ENCODE assay signal across 11 cellular contexts in the genomic region with DNA sequence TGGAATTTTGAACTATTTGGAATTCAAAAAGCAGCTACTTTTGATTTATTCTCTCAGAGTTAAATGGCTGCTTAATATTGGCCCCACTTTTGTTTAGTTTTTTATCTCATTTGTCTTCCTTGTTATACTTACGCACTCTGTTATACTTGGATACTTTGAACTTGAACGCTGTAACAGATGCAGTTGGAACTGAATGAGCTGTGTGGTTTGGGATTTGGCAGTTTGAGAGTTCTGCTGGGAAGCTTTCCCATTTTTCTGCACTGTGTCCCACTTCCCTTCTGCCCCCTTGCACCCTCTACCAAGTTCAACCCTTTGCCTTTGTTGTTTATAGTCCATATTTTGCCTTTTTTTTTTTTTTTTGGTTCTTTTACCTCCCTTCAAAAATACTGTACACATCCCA. TPM values are rescaled to one million over a fixed set of nuclear protein-coding genes. Genes with fewer than 3 reads are reported as not detected.
A peak's percentile ranks its signal among the peaks of the same experiment; 100 is the strongest.
DNase-seq lines count a peak whose midpoint lies in the region; ATAC-seq, FAIRE-seq and TF ChIP-seq lines count a peak whose summit lies in the region.
"Had no signal": no experiment of that assay in that cellular context is flagged by ENCODE, and none has a peak within 500 bp of the region (broad histone marks: within the 10 kb centered on the region; RNA-seq: fewer than 3 reads in every experiment).

No MANE protein-coding gene starts in this region.

- no peaks in the 10 kb centered on the region for H4K20me1 ChIP-seq in K562 (replicated peaks; ENCODE audit: control insufficient read depth, insufficient read depth, low read length)

- H3K4me3 ChIP-seq in K562: peak overlapping the region; percentile 81; the same call in 1 of the 2 replicates
- H3K4me3 ChIP-seq in rectal smooth muscle tissue (ENCODE audit: low read length): peak overlapping the region; percentile 22

- H3K36me3 Mint-ChIP-seq in T-helper 17 cell (ENCODE audit: low read depth): peaks cover 8% of the 10 kb centered on the region

- no peak for TF ChIP-seq RAD21 in K562 (CRISPR knock-in tag; conservative IDR thresholded peaks at IDR 0.05 in 1 of 2, IDR thresholded peaks at IDR 0.05 in 1 of 2)

- TF ChIP-seq POLR2A in K562 (conservative IDR thresholded peaks at IDR 0.05): no peak; the same call in 1 of the 2 replicates

- POLR2A ChIA-PET in K562 (lab: Yijun Ruan, JAX): interaction anchor here (0.6 to 4.1 kb wide), 18 partner anchors 9 to 88 kb away, joined by 3 to 18 read pairs (median 4); partner anchors contain the start of gene RFESD

- intact Hi-C loops in K562 (cut with micrococcal nuclease): loop anchor here (5.0 kb wide), 1 partner anchor 107 kb away; no protein-coding TSS in a partner anchor

- ATAC-seq in K562 (no peak), HG02798 (IDR thresholded peaks at IDR 0.05; ENCODE audit: poor library complexity, unreplicated experiment) (no peak), HG03342 (IDR thresholded peaks at IDR 0.05; ENCODE audit: unreplicated experiment) (no peak), T-helper 17 cell (no peak)

- peaks cover 76% of the 10 kb centered on the region for H3K36me3 ChIP-seq in K562 (ENCODE audit: control insufficient read depth, insufficient read depth, low read length)
- peaks cover 3% of the 10 kb centered on the region for H3K36me3 ChIP-seq in rectal smooth muscle tissue (ENCODE audit: control insufficient read depth, insufficient read depth, low read length)

- CTCF ChIA-PET in K562 (lab: Yijun Ruan, JAX; ENCODE audit: low intra/inter-chr PET ratio): no interaction called here

- no peak for TF ChIP-seq CTCF in K562 (IDR thresholded peaks at IDR 0.05 in 2 of 3, conservative IDR thresholded peaks at IDR 0.05 in 1 of 3; ENCODE audit: insufficient read depth in 2 of 3, low read depth in 1 of 3, low read length in 3 of 3)

- no TSS peak for BruUV-seq in K562 (replicated peaks; lab: Mats Ljungman, UMichigan)

- H3K9me1 ChIP-seq in K562 (ENCODE audit: control insufficient read depth, insufficient read depth, low read length): no peaks in the 10 kb centered on the region

- DNase-seq in EL: peak; percentile 8
- no peak for DNase-seq in K562 (ENCODE audit: extremely low read depth in 1 of 4, low spot score in 3 of 4)
- DNase-seq in activated CD8-positive, alpha-beta memory T cell treated with anti-CD3 and anti-CD28 coated beads for 24 hours: no peak
- DNase-seq in T-helper 17 cell: no peak
- DNase-seq: MV-4-11; NK-92 treated with Interleukin-12 subunit alpha and Interleukin-12 subunit beta, amount 100 ng/mL, for 24 hours; occipital lobe had no signal

- H3K27ac ChIP-seq in K562 (ENCODE audit: extremely low read depth, low read depth, low read length) (no peak overlapping the region), rectal smooth muscle tissue (ENCODE audit: low read depth, low read length) (peak overlapping the region; percentile 53)

- H3K9ac ChIP-seq in K562 (ENCODE audit: insufficient read depth in 1 of 2, low read depth in 2 of 2, low read length in 2 of 2) (peak overlapping the region in 1 of 2 experiments; percentile 92; a peak in 1 of 4 replicates), rectal smooth muscle tissue (ENCODE audit: low read length) (no peak overlapping the region)

- H2AFZ ChIP-seq in K562 (ENCODE audit: low read depth, low read length): no peak overlapping the region

- no peak overlapping the region for H3K4me3 Mint-ChIP-seq in T-helper 17 cell

- H3K9me3 ChIP-seq in K562 (replicated peaks; ENCODE audit: control insufficient read depth, insufficient read depth, low read depth, low read length) (no peaks in the 10 kb centered on the region), T-helper 17 cell (ENCODE audit: control insufficient read depth, low read length, poor library complexity, severe bottlenecking) (peaks cover 3% of the 10 kb centered on the region)

- 52% methylated on average over 2 of the region's 2 CpGs for WGBS in K562 (ENCODE audit: insufficient coverage, low coverage, missing lambda C conversion rate)

- peaks cover 55% of the 10 kb centered on the region for H3K27me3 Mint-ChIP-seq in T-helper 17 cell

- H3K4me2 ChIP-seq in K562 (ENCODE audit: insufficient read depth, low read length): peak overlapping the region; percentile 20

- FAIRE-seq in K562 (lab: Jason Lieb, UNC) (no peak), islet of Langerhans (lab: Jason Lieb, UNC) (peak; percentile 30)

- peaks cover 97% of the 10 kb centered on the region for H3K79me2 ChIP-seq in K562 (ENCODE audit: control insufficient read depth, insufficient read depth, low read length)

- TF ChIP-seq EP300 in K562 (IDR thresholded peaks at IDR 0.05; ENCODE audit: low read length): no peak

- in situ Hi-C loops in K562 (cut with MboI): no loop called here

- H3K27me3 ChIP-seq in K562 (ENCODE audit: control insufficient read depth in 2 of 2, insufficient read depth in 2 of 2, low read length in 2 of 2) (no peaks in the 10 kb centered on the region; a peak in 1 of 5 replicates), rectal smooth muscle tissue (ENCODE audit: control insufficient read depth, insufficient read depth, low read length) (no peaks in the 10 kb centered on the region)

- H3K4me1 ChIP-seq in K562 (replicated peaks in 1 of 2; ENCODE audit: control insufficient read depth in 2 of 2, insufficient read depth in 2 of 2, low read length in 2 of 2) (peaks cover 18 to 30% of the 10 kb centered on the region in 2 experiments; a peak in 4 of 5 replicates), rectal smooth muscle tissue (ENCODE audit: control insufficient read depth, insufficient read depth, low read length) (peaks cover 26% of the 10 kb centered on the region)

- no peak overlapping the region for H3K27ac Mint-ChIP-seq in T-helper 17 cell

- peaks cover 20% of the 10 kb centered on the region for H3K4me1 Mint-ChIP-seq in T-helper 17 cell

TF ChIP-seq in K562, 482 proteins besides CTCF, POLR2A, EP300 and RAD21 (continues in another document):
- TF ChIP-seq MLLT1 (IDR thresholded peaks at IDR 0.05) (peak in 1 of 2 experiments; percentile 70; a peak in 1 of 4 replicates), SMAD2 (IDR thresholded peaks at IDR 0.05; ENCODE audit: low read depth, low read length) (no peak), ZNF282 (CRISPR knock-in tag; IDR thresholded peaks at IDR 0.05) (no peak), ZNF668 (CRISPR knock-in tag; IDR thresholded peaks at IDR 0.05) (no peak)

RNA-seq across cellular contexts. Expression of gene RHOBTB3, which starts 3.8 kb away (rescaled TPM):
- total RNA-seq in K562 (2011; cell fraction: chromatin; rRNA removed; ENCODE audit: low replicate concordance): 221 and 302 TPM in 2 replicates
- 117 and 137 TPM in 2 replicates for total RNA-seq in K562 (2011; cell fraction: nucleolus; rRNA removed)
- 147 and 234 TPM in 2 replicates for total RNA-seq in K562 (2011; cell fraction: nucleoplasm; rRNA removed)
- 107 and 112 TPM in 2 replicates for total RNA-seq in K562 (2014; rRNA removed)
- 142 and 164 TPM in 2 replicates for total RNA-seq in K562 (2014; rRNA removed; fragmentation: Illumina TruSeq; extraction: Trizol)
- 133 and 143 TPM in 2 replicates for total RNA-seq in K562 (2015; rRNA removed; fragmentation: Illumina TruSeq; extraction: Trizol)
- total RNA-seq in K562 (2021): 124 and 142 TPM in 2 replicates
- polyA plus RNA-seq in K562 (2011; rRNA removed): 128 and 166 TPM in 2 replicates
- 180 and 257 TPM in 2 replicates for polyA plus RNA-seq in K562 (2011; cell fraction: cytosol; rRNA removed)
- 207 and 234 TPM in 2 replicates for polyA plus RNA-seq in K562 (2011; cell fraction: nucleus; rRNA removed)
- 73.9 and 97.8 TPM in 2 replicates for polyA plus RNA-seq in K562 (2012)
- polyA plus RNA-seq in K562 (2014; fragmentation: Illumina TruSeq; extraction: Trizol): 111 and 115 TPM in 2 replicates
- 10 to 100 TPM; 39.7 to 53.0 TPM for polyA plus RNA-seq in K562 (2014; fragmentation: Nextera tagmentation; extraction: Ambion mirVana)
- polyA plus RNA-seq in K562 (2014; rRNA removed): 78.4 and 81.2 TPM in 2 replicates
- polyA minus RNA-seq in K562 (2011; rRNA and poly(A)+ RNA removed): 373 and 438 TPM in 2 replicates
- polyA minus RNA-seq in K562 (2011; cell fraction: cytosol; rRNA and poly(A)+ RNA removed): 200 and 263 TPM in 2 replicates
- 246 and 302 TPM in 2 replicates for polyA minus RNA-seq in K562 (2011; cell fraction: nucleus; rRNA and poly(A)+ RNA removed)
- 1 to 10 TPM in 1 of 2 donors, under 1 TPM in 1; 0.92 to 2.5 TPM for total RNA-seq in T-helper 17 cell

RNA-seq across cellular contexts. Expression of gene SPATA9, which starts 52.1 kb away (rescaled TPM):
- total RNA-seq in K562 (2011; cell fraction: chromatin; rRNA removed; ENCODE audit: low replicate concordance): not detected in 2 replicates
- not detected in 2 replicates for total RNA-seq in K562 (2011; cell fraction: nucleolus; rRNA removed)
- total RNA-seq in K562 (2011; cell fraction: nucleoplasm; rRNA removed): not detected in 2 replicates
- total RNA-seq in K562 (2014; rRNA removed): 0.24 TPM in 1 of 2 replicates, not detected in the other
- not detected in 2 replicates for total RNA-seq in K562 (2014; rRNA removed; fragmentation: Illumina TruSeq; extraction: Trizol)
- total RNA-seq in K562 (2015; rRNA removed; fragmentation: Illumina TruSeq; extraction: Trizol): 0.40 TPM in 1 of 2 replicates, not detected in the other
- total RNA-seq in K562 (2021): 0.11 TPM in 1 of 2 replicates, not detected in the other
- polyA plus RNA-seq in K562 (2011; rRNA removed): 0.28 and 0.38 TPM in 2 replicates
- 0.09 TPM in 1 of 2 replicates, not detected in the other for polyA plus RNA-seq in K562 (2011; cell fraction: cytosol; rRNA removed)
- 0.14 and 0.24 TPM in 2 replicates for polyA plus RNA-seq in K562 (2011; cell fraction: nucleus; rRNA removed)
- 1.6 and 1.8 TPM in 2 replicates for polyA plus RNA-seq in K562 (2012)
- polyA plus RNA-seq in K562 (2014; fragmentation: Illumina TruSeq; extraction: Trizol): 0.16 TPM in 1 of 2 replicates, not detected in the other
- 1 to 10 TPM; 3.4 to 5.5 TPM for polyA plus RNA-seq in K562 (2014; fragmentation: Nextera tagmentation; extraction: Ambion mirVana)
- polyA plus RNA-seq in K562 (2014; rRNA removed): 0.05 and 0.16 TPM in 2 replicates
- 0.18 TPM in 1 of 2 replicates, not detected in the other for polyA minus RNA-seq in K562 (2011; rRNA and poly(A)+ RNA removed)
- not detected in 2 replicates for polyA minus RNA-seq in K562 (2011; cell fraction: cytosol; rRNA and poly(A)+ RNA removed)
- polyA minus RNA-seq in K562 (2011; cell fraction: nucleus; rRNA and poly(A)+ RNA removed): not detected in 2 replicates
- not detected for total RNA-seq in T-helper 17 cell

Comparison
In these comparisons a context has a peak if more than half of its experiments do, and no peak if none do; other contexts are left out.
1. RNA of gene RHOBTB3, which starts 3.8 kb away (total RNA-seq): 107 to 302 TPM in K562; 0.92 to 2.5 TPM in T-helper 17 cell; every median in the first group is over 10 times any median in the second.